8 cellular contexts compared by ENCODE assay signal in the genomic region with DNA sequence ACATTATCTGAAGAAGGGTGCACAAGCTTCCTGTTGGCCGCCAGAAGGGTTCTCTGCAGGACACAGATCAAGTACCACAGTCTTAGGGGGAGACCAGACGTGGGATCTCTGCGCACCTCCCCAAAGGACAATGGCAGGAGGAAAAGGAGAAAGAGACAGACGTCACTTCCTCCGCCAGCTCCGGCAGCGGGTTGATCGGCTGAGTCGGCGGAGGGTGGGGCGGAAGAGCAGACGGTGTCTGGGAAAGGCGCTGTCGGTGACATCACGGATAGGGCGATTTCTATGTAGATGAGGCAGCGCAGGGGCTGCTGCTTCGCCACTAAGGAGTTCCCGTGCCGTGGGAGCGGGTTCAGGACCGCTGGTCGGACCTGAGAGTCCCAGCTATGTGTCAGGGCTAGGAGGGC. TPM values are rescaled to one million over a fixed set of nuclear protein-coding genes. Genes with fewer than 3 reads are reported as not detected.
A peak's percentile ranks its signal among the peaks of the same experiment; 100 is the strongest.
DNase-seq lines count a peak whose midpoint lies in the region; ATAC-seq, FAIRE-seq and TF ChIP-seq lines count a peak whose summit lies in the region.
"Not testable (repeated sequence)": the region's sequence is repeated elsewhere in the genome, so short reads cannot be mapped to it uniquely, and the experiment has no call there.

No MANE protein-coding gene starts in this region.

- 3% methylated on average over 17 of the region's 23 CpGs for WGBS in GM12878 (ENCODE audit: insufficient coverage, insufficient replicate concordance, low lambda C conversion rate, missing lambda C conversion rate)
- 2% methylated on average over 20 of the region's 23 CpGs for WGBS in hepatocyte (ENCODE audit: low lambda C conversion rate, missing lambda C conversion rate)
- 4% methylated on average over 20 of the region's 23 CpGs; no CpG with 5 or more reads in 1 of the 2 donors for WGBS in transverse colon (ENCODE audit: low coverage in 1 of 2), 2 donors

- SMC1A ChIA-PET in GM12878 (lab: Charles Lee; ENCODE audit: uncharacterized antibody, unreplicated experiment) = not testable (repeated sequence)

- H3K27me3 Mint-ChIP-seq in WTC11 (ENCODE audit: low read depth) = not testable (repeated sequence)

- not testable (repeated sequence) for H3K36me3 ChIP-seq in GM12878 (ENCODE audit: control insufficient read depth in 2 of 2, insufficient read depth in 2 of 2, low read length in 1 of 2); hepatocyte (replicated peaks; ENCODE audit: insufficient read depth, low read depth); transverse colon

- in situ Hi-C loops in GM12878 (cut with MboI); transverse colon (cut with MboI; ENCODE audit: low pct_ligation_motif_present in 1 of 4, low pct_unique_long_range_greater_than_20kb in 1 of 4, low sequenced_read_pairs in 3 of 4): not testable (repeated sequence)

- H3K36me3 Mint-ChIP-seq in WTC11 = not testable (repeated sequence)

- ATAC-seq in GM18868 (IDR thresholded peaks at IDR 0.05; ENCODE audit: unreplicated experiment) (peak; percentile 66), HG03139 (IDR thresholded peaks at IDR 0.05; ENCODE audit: unreplicated experiment) (peak; percentile 58), WTC11 (peak; percentile 32), GM12878 (peak; percentile 60)

- not testable (repeated sequence) for H4K20me1 ChIP-seq in GM12878 (ENCODE audit: control insufficient read depth, insufficient read depth); hepatocyte (ENCODE audit: insufficient read depth, poor library complexity, severe bottlenecking)

- H3K4me3 Mint-ChIP-seq in WTC11 = peak overlapping the region; percentile 98

- RAD21 ChIA-PET in GM12878 (lab: Charles Lee; ENCODE audit: unreplicated experiment) = not testable (repeated sequence)

- peak overlapping the region; percentile 100 for H3K27ac Mint-ChIP-seq in WTC11

- not testable (repeated sequence) for H3K27ac ChIP-seq in GM12878 (ENCODE audit: control insufficient read depth, insufficient read depth)
- H3K27ac ChIP-seq in hepatocyte (peak overlapping the region; percentile 79), transverse colon (peak overlapping the region; percentile 84 to 87 (median 86))

- not testable (repeated sequence) for H3K9me2 ChIP-seq in hepatocyte (replicated peaks; ENCODE audit: insufficient read depth)

- H3K4me1 ChIP-seq in GM12878 (ENCODE audit: control insufficient read depth, insufficient read depth, low read length); hepatocyte (ENCODE audit: insufficient read depth); transverse colon: not testable (repeated sequence)

- not testable (repeated sequence) for FAIRE-seq in GM12878 (lab: Jason Lieb, UNC)

- TF ChIP-seq CTCF in WTC11 (IDR thresholded peaks at IDR 0.05); GM12878 (IDR thresholded peaks at IDR 0.05 in 2 of 3, conservative IDR thresholded peaks at IDR 0.05 in 1 of 3; ENCODE audit: control insufficient read depth in 2 of 3, extremely low read depth in 1 of 3, insufficient read depth in 1 of 3, low read depth in 3 of 3, low read length in 3 of 3); hepatocyte (IDR thresholded peaks at IDR 0.05; ENCODE audit: poor library complexity); retinal pigment epithelial cell (conservative IDR thresholded peaks at IDR 0.05; ENCODE audit: low read depth, low read length); transverse colon (IDR thresholded peaks at IDR 0.05): not testable (repeated sequence)

- CTCF ChIA-PET in WTC11 (lab: Charles Lee); GM12878 (lab: Yijun Ruan, JAX): not testable (repeated sequence)

- BruUV-seq in GM12878 (replicated peaks; lab: Mats Ljungman, UMichigan) = not testable (repeated sequence)

- POLR2A ChIA-PET in WTC11 (lab: Charles Lee) = interaction anchor here (0.9 to 1.5 kb wide), 3 partner anchors 134 to 140 kb away, joined by 3 to 10 read pairs (median 6); no protein-coding TSS in a partner anchor
- POLR2A ChIA-PET in GM12878 (lab: Charles Lee) = not testable (repeated sequence)

- H3K4me3 ChIP-seq in GM12878, hepatocyte: not testable (repeated sequence)
- H3K4me3 ChIP-seq in retinal pigment epithelial cell (ENCODE audit: low read length) (peak overlapping the region; percentile 19), transverse colon (peak overlapping the region in 3 of 4 donors; percentile 36 to 60 (median 40))

- not testable (repeated sequence) for H3K9ac ChIP-seq in GM12878 (ENCODE audit: control insufficient read depth, insufficient read depth, low read length)

- DNase-seq in NCI-H345 treated with DMSO at 0.1 percent for 48 hours (lab: John Stamatoyannopoulos, UW; ENCODE audit: unreplicated experiment) = peak; percentile 72
- DNase-seq in WTC11 (ENCODE audit: low spot score) = peak; percentile 77
- DNase-seq in GM12878 (ENCODE audit: low read depth, low spot score) = peak; percentile 43
- peak; percentile 75 for DNase-seq in hepatocyte (ENCODE audit: low spot score)
- peak; percentile 50 for DNase-seq in retinal pigment epithelial cell (ENCODE audit: low read depth)
- DNase-seq in transverse colon = peak; percentile 89

- H2AFZ ChIP-seq in GM12878 (ENCODE audit: control insufficient read depth, low read depth, low read length) (peak overlapping the region; percentile 65), hepatocyte (peak overlapping the region; percentile 55)

- not testable (repeated sequence) for TF ChIP-seq POLR2A in GM12878 (IDR thresholded peaks at IDR 0.05; ENCODE audit: low read depth, low read length); transverse colon (IDR thresholded peaks at IDR 0.05)

- H3K4me2 ChIP-seq in GM12878 (ENCODE audit: control insufficient read depth, insufficient read depth) (peak overlapping the region; percentile 60), hepatocyte (peak overlapping the region; percentile 74)

- H3K27me3 ChIP-seq in GM12878 (replicated peaks in 1 of 2; ENCODE audit: control insufficient read depth in 2 of 2, insufficient read depth in 2 of 2, low read length in 1 of 2); hepatocyte; transverse colon: not testable (repeated sequence)

- H3K79me2 ChIP-seq in GM12878 (ENCODE audit: control insufficient read depth, insufficient read depth, low read length); hepatocyte: not testable (repeated sequence)

- not testable (repeated sequence) for TF ChIP-seq RAD21 in GM12878 (IDR thresholded peaks at IDR 0.05; ENCODE audit: insufficient read depth, low read depth, low read length)

- not testable (repeated sequence) for H3K9me3 ChIP-seq in GM12878 (replicated peaks; ENCODE audit: control insufficient read depth, insufficient read depth, low read length); hepatocyte (ENCODE audit: low read depth); transverse colon

- TF ChIP-seq EP300 in GM12878 (IDR thresholded peaks at IDR 0.05; ENCODE audit: borderline replicate concordance in 1 of 2, control insufficient read depth in 1 of 2, low read depth in 2 of 2, low read length in 2 of 2); transverse colon (IDR thresholded peaks at IDR 0.05; ENCODE audit: low read depth): not testable (repeated sequence)

- not testable (repeated sequence) for H3K4me1 Mint-ChIP-seq in WTC11

- intact Hi-C loops in GM12878 (cut with micrococcal nuclease; ENCODE audit: unreplicated experiment); transverse colon (cut with DNase I; ENCODE audit: low total_unique reads): not testable (repeated sequence)

- H3K9me3 Mint-ChIP-seq in WTC11 = not testable (repeated sequence)

RNA-seq across cellular contexts. Expression of gene PPIAL4E, which starts 38.6 kb away (rescaled TPM):
- total RNA-seq in WTC11 (2021) (not detected in 3 replicates), GM12878 (2014; rRNA removed) (not detected in 2 replicates), GM12878 (2014; rRNA removed; fragmentation: Illumina TruSeq; extraction: Trizol) (not detected in 2 replicates), GM12878 (2021) (not detected in 2 replicates), hepatocyte (not detected in 2 replicates), transverse colon (not detected)
- total RNA-seq in GM12878 (2013; cell fraction: nucleolus; rRNA removed) = not detected in 2 replicates
- polyA plus RNA-seq in GM12878 (2011; ENCODE audit: low read depth) = not detected
- polyA plus RNA-seq in GM12878 (2011; rRNA removed) (not detected in 2 replicates), GM12878 (2014; fragmentation: Illumina TruSeq; extraction: Trizol) (not detected in 2 replicates), GM12878 (2014; fragmentation: Nextera tagmentation; extraction: Ambion mirVana) (not detected), GM12878 (2014; rRNA removed) (not detected in 2 replicates), GM12878 (2016; fragmentation: Nextera tagmentation; extraction: Ambion mirVana) (not detected), hepatocyte (not detected in 2 replicates)
- polyA plus RNA-seq in GM12878 (2011; cell fraction: cytosol; rRNA removed) = not detected in 2 replicates
- polyA plus RNA-seq in GM12878 (2011; cell fraction: nucleus; rRNA removed) = not detected in 2 replicates
- not detected in 2 replicates for polyA plus RNA-seq in GM12878 (2012)
- not detected in 2 replicates for polyA minus RNA-seq in GM12878 (2011; rRNA and poly(A)+ RNA removed)
- polyA minus RNA-seq in GM12878 (2011; cell fraction: cytosol; rRNA and poly(A)+ RNA removed) = not detected in 2 replicates
- polyA minus RNA-seq in GM12878 (2011; cell fraction: nucleus; rRNA and poly(A)+ RNA removed) = not detected in 2 replicates

RNA-seq across cellular contexts. Expression of gene NBPF15, which starts 49.4 kb away (rescaled TPM):
- 13.1 to 16.3 TPM (median 15.2 TPM) in 3 replicates for total RNA-seq in WTC11 (2021)
- total RNA-seq in GM12878 (2013; cell fraction: nucleolus; rRNA removed) = 67.6 and 69.0 TPM in 2 replicates
- total RNA-seq in GM12878 (2014; rRNA removed) = 16.7 and 18.4 TPM in 2 replicates
- total RNA-seq in GM12878 (2014; rRNA removed; fragmentation: Illumina TruSeq; extraction: Trizol) = 16.9 and 17.7 TPM in 2 replicates
- 18.7 and 24.0 TPM in 2 replicates for total RNA-seq in GM12878 (2021)
- polyA plus RNA-seq in GM12878 (2011; ENCODE audit: low read depth) = 12.3 TPM
- polyA plus RNA-seq in GM12878 (2011; rRNA removed) = 35.1 and 36.9 TPM in 2 replicates
- 19.7 and 25.5 TPM in 2 replicates for polyA plus RNA-seq in GM12878 (2011; cell fraction: cytosol; rRNA removed)
- polyA plus RNA-seq in GM12878 (2011; cell fraction: nucleus; rRNA removed) = 92.5 and 96.3 TPM in 2 replicates
- 20.1 and 23.3 TPM in 2 replicates for polyA plus RNA-seq in GM12878 (2012)
- 20.1 and 35.5 TPM in 2 replicates for polyA plus RNA-seq in GM12878 (2014; fragmentation: Illumina TruSeq; extraction: Trizol)
- polyA plus RNA-seq in GM12878 (2014; fragmentation: Nextera tagmentation; extraction: Ambion mirVana) = 1 to 10 TPM; 3.2 to 5.6 TPM
- 21.7 and 28.6 TPM in 2 replicates for polyA plus RNA-seq in GM12878 (2014; rRNA removed)
- polyA plus RNA-seq in GM12878 (2016; fragmentation: Nextera tagmentation; extraction: Ambion mirVana) = 10 to 100 TPM in 1 of 2 experiments, 1 to 10 TPM in 1; 9.9 to 10.1 TPM
- 29.2 and 39.1 TPM in 2 replicates for polyA minus RNA-seq in GM12878 (2011; rRNA and poly(A)+ RNA removed)
- polyA minus RNA-seq in GM12878 (2011; cell fraction: cytosol; rRNA and poly(A)+ RNA removed) = 7.5 and 9.1 TPM in 2 replicates
- 21.5 and 33.3 TPM in 2 replicates for polyA minus RNA-seq in GM12878 (2011; cell fraction: nucleus; rRNA and poly(A)+ RNA removed)
- total RNA-seq in hepatocyte = 29.6 and 30.1 TPM in 2 replicates
- polyA plus RNA-seq in hepatocyte = 22.2 and 31.3 TPM in 2 replicates
- 10 to 100 TPM; 10.8 to 32.0 (median 16.5) TPM for total RNA-seq in transverse colon
